In the genomic region with DNA sequence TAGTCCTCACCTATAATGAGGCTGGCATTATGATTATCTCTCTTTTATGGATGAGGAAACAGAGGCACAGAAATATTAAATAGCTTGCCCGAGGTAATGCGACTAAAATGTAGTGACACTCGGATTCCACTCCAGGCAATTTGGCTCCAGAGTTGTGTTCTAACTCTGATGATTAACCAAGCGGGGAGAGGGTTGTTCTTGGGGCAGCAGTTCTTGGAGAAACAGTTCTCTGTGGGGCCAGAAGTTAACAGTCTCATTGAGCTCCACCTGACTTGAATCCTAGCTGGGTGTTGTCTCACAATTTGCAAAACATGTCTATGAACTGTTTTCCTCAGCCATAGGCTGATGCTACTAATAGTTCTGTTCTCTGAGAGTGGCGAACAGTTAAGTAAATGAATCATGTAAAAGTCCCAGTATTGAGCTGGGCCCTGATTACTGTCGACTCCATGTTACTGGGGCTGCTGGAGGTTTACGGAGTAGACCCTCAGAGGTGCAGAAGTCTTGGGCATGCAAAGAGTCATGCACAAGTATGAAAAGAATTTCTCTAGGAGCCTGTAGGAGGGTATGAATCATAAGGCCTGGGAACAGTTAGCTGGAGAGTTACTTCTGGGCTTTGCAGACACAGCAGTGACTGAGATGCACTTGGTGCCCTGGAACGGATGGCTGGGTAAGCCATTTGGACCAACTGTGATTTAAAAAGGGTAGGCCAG, we compare ENCODE assay signal across 16 cellular contexts. TPM values are rescaled to one million over a fixed set of nuclear protein-coding genes. Genes with fewer than 3 reads are reported as not detected.
A peak's percentile ranks its signal among the peaks of the same experiment; 100 is the strongest.
DNase-seq lines count a peak whose midpoint lies in the region; ATAC-seq and TF ChIP-seq lines count a peak whose summit lies in the region.
"Had no signal": no experiment of that assay in that cellular context is flagged by ENCODE, and none has a peak within 500 bp of the region (broad histone marks: within the 10 kb centered on the region; RNA-seq: fewer than 3 reads in every experiment).

No MANE protein-coding gene starts in this region.

- intact Hi-C loops in psoas muscle (cut with DNase I): no loop called here

- no peaks in the 10 kb centered on the region for H3K36me3 ChIP-seq in GM23248 (ENCODE audit: low read depth)
- H3K36me3 ChIP-seq in Peyer's patch: no peaks in the 10 kb centered on the region
- no peaks in the 10 kb centered on the region for H3K36me3 ChIP-seq in psoas muscle (ENCODE audit: insufficient read depth in 1 of 2, low read depth in 1 of 2)
- H3K36me3 ChIP-seq: right lobe of liver had no signal

- no peak for TF ChIP-seq POLR2A in Peyer's patch (IDR thresholded peaks at IDR 0.05)

- ATAC-seq in psoas muscle: no peak
- ATAC-seq: right lobe of liver had no signal

- H3K9ac ChIP-seq in GM23248: peak overlapping the region; percentile 35; the same call in 1 of the 2 replicates

- no peaks in the 10 kb centered on the region for H4K20me1 ChIP-seq in GM23248 (ENCODE audit: insufficient read depth)

- peaks cover 41% of the 10 kb centered on the region for H3F3A ChIP-seq in GM23248 (ENCODE audit: insufficient read depth)

- H2AFZ ChIP-seq in GM23248: peak overlapping the region; percentile 5; the same call in 1 of the 2 replicates

- peak overlapping the region; percentile 57 for H3K4me2 ChIP-seq in GM23248 (ENCODE audit: unreplicated experiment)

- H3K9me2 ChIP-seq in GM23248 (ENCODE audit: insufficient read depth): no peaks in the 10 kb centered on the region

- H3K4me1 ChIP-seq in GM23248 (ENCODE audit: insufficient read depth) (peaks cover 35% of the 10 kb centered on the region), Peyer's patch (no peaks in the 10 kb centered on the region), psoas muscle (no peaks in the 10 kb centered on the region)
- H3K4me1 ChIP-seq: right lobe of liver had no signal

- DNase-seq in GM23248 (peak; percentile 94), SW480 (ENCODE audit: low spot score) (peak; percentile 7), fibroblast of the aortic adventitia (ENCODE audit: low read depth) (peak; percentile 67), skeletal muscle cell (ENCODE audit: low read depth) (peak; percentile 69), Peyer's patch (no peak), T-helper 2 cell (no peak), psoas muscle (no peak)
- DNase-seq in stimulated activated CD4-positive, alpha-beta T cell treated with anti-CD3 and anti-CD28 coated beads, Interleukin-4, amount 100 ng/mL, for 1 hour: no peak
- DNase-seq: CD8-positive, alpha-beta memory T cell; cerebellar nuclear complex; GF-D8; NCI-H1092 treated with DMSO at 0.1 percent for 48 hours; NCI-H446; right lobe of liver; RPMI8226; T-helper 9 cell had no signal

- no peaks in the 10 kb centered on the region for H3K9me3 ChIP-seq in GM23248 (ENCODE audit: low read depth)
- no peaks in the 10 kb centered on the region for H3K9me3 ChIP-seq in Peyer's patch
- H3K9me3 ChIP-seq in psoas muscle: no peaks in the 10 kb centered on the region
- H3K9me3 ChIP-seq: right lobe of liver had no signal

- TF ChIP-seq CTCF in fibroblast of the aortic adventitia (IDR thresholded peaks at IDR 0.05; ENCODE audit: insufficient read depth, low read length): no peak
- no peak for TF ChIP-seq CTCF in Peyer's patch (IDR thresholded peaks at IDR 0.05)
- no peak for TF ChIP-seq CTCF in psoas muscle (IDR thresholded peaks at IDR 0.05)

- H3K27ac ChIP-seq in GM23248: peak overlapping the region; percentile 80
- H3K27ac ChIP-seq in Peyer's patch: no peak overlapping the region
- H3K27ac ChIP-seq in psoas muscle: no peak overlapping the region
- H3K27ac ChIP-seq: right lobe of liver had no signal

- in situ Hi-C loops in GM23248 (cut with MboI): no loop called here

- H3K79me2 ChIP-seq in GM23248 (ENCODE audit: insufficient read depth): no peaks in the 10 kb centered on the region

- H3K4me3 ChIP-seq in GM23248: peak overlapping the region; percentile 26
- H3K4me3 ChIP-seq in fibroblast of the aortic adventitia (ENCODE audit: low read depth, low read length): no peak overlapping the region
- H3K4me3 ChIP-seq in skeletal muscle cell (ENCODE audit: low read depth, low read length): no peak overlapping the region
- no peak overlapping the region for H3K4me3 ChIP-seq in Peyer's patch
- no peak overlapping the region for H3K4me3 ChIP-seq in psoas muscle
- H3K4me3 ChIP-seq: right lobe of liver had no signal

- 6 to 7% methylated on average over 8 of the region's 8 CpGs for WGBS in GM23248 (ENCODE audit: low coverage in 1 of 2, low lambda C conversion rate in 2 of 2, missing lambda C conversion rate in 2 of 2), 2 experiments
- 89 to 93% (median 90%) methylated on average over 8 of the region's 8 CpGs for WGBS in psoas muscle, 3 donors

- no peaks in the 10 kb centered on the region for H3K27me3 ChIP-seq in GM23248 (replicated peaks; ENCODE audit: insufficient read depth)
- H3K27me3 ChIP-seq in Peyer's patch: no peaks in the 10 kb centered on the region
- H3K27me3 ChIP-seq in psoas muscle (ENCODE audit: insufficient read depth in 3 of 3, low read length in 2 of 3): no peaks in the 10 kb centered on the region
- H3K27me3 ChIP-seq: right lobe of liver had no signal

RNA-seq across cellular contexts. Expression of a gene that starts 15.4 kb away (rescaled TPM):
- total RNA-seq in GM23248 (2014; rRNA removed; shearing (Covaris generic)): 28.7 and 33.3 TPM in 2 replicates
- polyA plus RNA-seq in GM23248 (2016; fragmentation: Nextera tagmentation; extraction: Ambion mirVana) (16.2 and 17.0 TPM in 2 replicates), psoas muscle (10 to 100 TPM in 2 of 3 donors, 1 to 10 TPM in 1; 7.3 to 17.3 (median 11.5) TPM)
- total RNA-seq in fibroblast of the aortic adventitia (ENCODE audit: low replicate concordance) (33.4 and 62.8 TPM in 2 replicates), Peyer's patch (100 to 1,000 TPM in 1 of 4 donors, 10 to 100 TPM in 3; 13.8 to 151 (median 21.5) TPM), psoas muscle (10 to 100 TPM; 24.3 to 47.7 (median 39.5) TPM)

RNA-seq across cellular contexts. Expression of a gene that starts 25.5 kb away (rescaled TPM):
- total RNA-seq in GM23248 (2014; rRNA removed; shearing (Covaris generic)): not detected in 2 replicates
- polyA plus RNA-seq in GM23248 (2016; fragmentation: Nextera tagmentation; extraction: Ambion mirVana) (0.31 TPM in 1 of 2 replicates, not detected in the other), psoas muscle (not detected)
- total RNA-seq in fibroblast of the aortic adventitia (ENCODE audit: low replicate concordance) (not detected in 2 replicates), Peyer's patch (not detected), psoas muscle (not detected)
- total RNA-seq: CD8-positive, alpha-beta memory T cell; right lobe of liver had no signal
- polyA plus RNA-seq: CD8-positive, alpha-beta memory T cell had no signal

Comparison
In these comparisons a context has a peak if more than half of its experiments do, and no peak if none do; other contexts are left out.
1. DNase-seq: peak in GM23248 (single experiment), SW480 (single experiment), fibroblast of the aortic adventitia (single experiment) and skeletal muscle cell (single experiment); none in Peyer's patch (0 of 3), T-helper 2 cell (0 of 5), psoas muscle (0 of 2) and stimulated activated CD4-positive, alpha-beta T cell treated with anti-CD3 and anti-CD28 coated beads, Interleukin-4, amount 100 ng/mL, for 1 hour (single experiment).